ENCODE assay signal across 41 cellular contexts in genomic region chr4:99690472-99690871, GRCh38. TPM values are rescaled to one million over a fixed set of nuclear protein-coding genes. Genes with fewer than 3 reads are reported as not detected.
"Had no signal": no experiment of that assay in that cellular context is flagged by ENCODE, and none has a peak within 500 bp of the region (broad histone marks: within the 10 kb centered on the region; RNA-seq: fewer than 3 reads in every experiment).

No MANE protein-coding gene starts in this region.

- H3K4me1 ChIP-seq: adrenal gland, ascending aorta, body of pancreas, breast epithelium had no signal

- H3K4me3 Mint-ChIP-seq: activated naive CD4-positive, alpha-beta T cell treated with anti-CD3 and anti-CD28 coated beads for 36 hours; activated naive CD4-positive, alpha-beta T cell treated with anti-CD3 and anti-CD28 coated beads, Interleukin-2, amount 10 ng/mL, durations not matched to agents 7 days and 5 days; activated naive CD4-positive, alpha-beta T cell treated with anti-CD3 and anti-CD28 coated beads, Interleukin-2, amount 50 U/mL, for 24 hours; activated naive CD8-positive, alpha-beta T cell; activated naive CD8-positive, alpha-beta T cell treated with anti-CD3 and anti-CD28 coated beads for 36 hours; activated naive CD8-positive, alpha-beta T cell treated with anti-CD3 and anti-CD28 coated beads, Interleukin-2, amount 10 ng/mL, durations not matched to agents 7 days and 5 days; activated naive CD8-positive, alpha-beta T cell treated with anti-CD3 and anti-CD28 coated beads, Interleukin-2, amount 50 U/mL, for 24 hours; activated T-cell treated with anti-CD3 and anti-CD28 coated beads, Interleukin-2, amount 50 U/mL, for 24 hours; activated T-cell treated with anti-CD3 and anti-CD28 coated beads, Interleukin-2, amount 50 U/mL, for 4 hours; activated T-cell treated with anti-CD3 and anti-CD28 coated beads, Interleukin-2, amount 50 U/mL, for 72 hours; activated T-helper 1 cell treated with anti-CD3 and anti-CD28 coated beads, Interleukin-12 subunit alpha, Interleukin-12 subunit beta, Interleukin-2, Interleukin-4 antibody, amounts not matched to agents 30 ng/mL and 10 ng/mL and 1 ng/mL, durations not matched to agents 14 hours and 24 hours and 36 hours; activated T-helper 17 cell treated with anti-CD3 and anti-CD28 coated beads, Interleukin-2, amount 50 U/mL, for 72 hours; brain; central memory CD8-positive, alpha-beta T cell had no signal

- H3K36me3 Mint-ChIP-seq: activated naive CD4-positive, alpha-beta T cell treated with anti-CD3 and anti-CD28 coated beads, Interleukin-2, amount 10 ng/mL, durations not matched to agents 7 days and 5 days; activated naive CD8-positive, alpha-beta T cell treated with anti-CD3 and anti-CD28 coated beads for 36 hours had no signal

- H3K36me3 ChIP-seq: adrenal gland, ascending aorta, brain microvascular endothelial cell, breast epithelium, cardiac muscle cell had no signal

- H3K27me3 ChIP-seq: adrenal gland, ascending aorta, body of pancreas, brain microvascular endothelial cell, breast epithelium, cardiac muscle cell had no signal

- H3K4me1 Mint-ChIP-seq: activated naive CD4-positive, alpha-beta T cell treated with anti-CD3 and anti-CD28 coated beads, Interleukin-2, amount 10 ng/mL, durations not matched to agents 7 days and 5 days; activated naive CD4-positive, alpha-beta T cell treated with anti-CD3 and anti-CD28 coated beads, Interleukin-2, amount 50 U/mL, for 24 hours; activated naive CD8-positive, alpha-beta T cell treated with anti-CD3 and anti-CD28 coated beads for 36 hours; activated naive CD8-positive, alpha-beta T cell treated with anti-CD3 and anti-CD28 coated beads, Interleukin-2, amount 10 ng/mL, durations not matched to agents 7 days and 5 days; activated naive CD8-positive, alpha-beta T cell treated with anti-CD3 and anti-CD28 coated beads, Interleukin-2, amount 50 U/mL, for 24 hours; activated T-helper 17 cell treated with anti-CD3 and anti-CD28 coated beads, Interleukin-2, amount 50 U/mL, for 72 hours; central memory CD8-positive, alpha-beta T cell had no signal

- H3K27ac Mint-ChIP-seq: activated naive CD4-positive, alpha-beta T cell treated with anti-CD3 and anti-CD28 coated beads for 36 hours; activated naive CD4-positive, alpha-beta T cell treated with anti-CD3 and anti-CD28 coated beads, Interleukin-2, amount 10 ng/mL, durations not matched to agents 7 days and 5 days; activated naive CD4-positive, alpha-beta T cell treated with anti-CD3 and anti-CD28 coated beads, Interleukin-2, amount 50 U/mL, for 24 hours; activated naive CD4-positive, alpha-beta T cell treated with anti-CD3 and anti-CD28 coated beads, Interleukin-2, amount 50 U/mL, for 72 hours; activated naive CD8-positive, alpha-beta T cell; activated naive CD8-positive, alpha-beta T cell treated with anti-CD3 and anti-CD28 coated beads for 36 hours; activated naive CD8-positive, alpha-beta T cell treated with anti-CD3 and anti-CD28 coated beads, Interleukin-2, amount 10 ng/mL, durations not matched to agents 7 days and 5 days; activated naive CD8-positive, alpha-beta T cell treated with anti-CD3 and anti-CD28 coated beads, Interleukin-2, amount 50 U/mL, for 24 hours; activated T-cell treated with anti-CD3 and anti-CD28 coated beads, Interleukin-2, amount 50 U/mL, for 24 hours; activated T-cell treated with anti-CD3 and anti-CD28 coated beads, Interleukin-2, amount 50 U/mL, for 72 hours; activated T-helper 1 cell treated with anti-CD3 and anti-CD28 coated beads, Interleukin-12 subunit alpha, Interleukin-12 subunit beta, Interleukin-2, Interleukin-4 antibody, amounts not matched to agents 30 ng/mL and 10 ng/mL and 1 ng/mL, durations not matched to agents 14 hours and 24 hours and 36 hours; activated T-helper 17 cell treated with anti-CD3 and anti-CD28 coated beads, Interleukin-2, amount 50 U/mL, for 72 hours; activated T-helper 2 cell treated with anti-CD3 and anti-CD28 coated beads, Interferon-gamma antibody, Interleukin-2, Interleukin-4, amounts not matched to agents 10 μg/mL and 5 μg/mL and 100 μg/mL, durations not matched to agents 14 hours and 24 hours and 36 hours; brain had no signal

- H3K4me3 ChIP-seq: adrenal gland, ascending aorta, body of pancreas, breast epithelium, cardiac muscle cell had no signal

- H3K27ac ChIP-seq: adrenal gland, ascending aorta, body of pancreas, brain microvascular endothelial cell, breast epithelium, cardiac muscle cell had no signal

- DNase-seq: activated effector memory CD4-positive, alpha-beta T cell treated with anti-CD3 and anti-CD28 coated beads, Interleukin-2, amount 50 U/mL, for 16 hours; activated effector memory CD4-positive, alpha-beta T cell treated with Interleukin-2 at 50 U/mL for 16 hours; activated gamma-delta T cell; activated gamma-delta T cell treated with Interleukin-2 at 50 U/mL for 16 hours; activated naive CD4-positive, alpha-beta T cell; activated naive CD4-positive, alpha-beta T cell treated with anti-CD3 and anti-CD28 coated beads for 36 hours; activated naive CD4-positive, alpha-beta T cell treated with anti-CD3 and anti-CD28 coated beads, Interleukin-2, amount 10 ng/mL, durations not matched to agents 7 days and 5 days; activated naive CD4-positive, alpha-beta T cell treated with anti-CD3 and anti-CD28 coated beads, Interleukin-2, amount 50 U/mL, for 16 hours; activated naive CD4-positive, alpha-beta T cell treated with Interleukin-2 at 50 U/mL for 16 hours; activated naive CD8-positive, alpha-beta T cell treated with anti-CD3 and anti-CD28 coated beads for 36 hours; activated naive CD8-positive, alpha-beta T cell treated with anti-CD3 and anti-CD28 coated beads, Interleukin-2, amount 10 ng/mL, durations not matched to agents 7 days and 5 days; activated naive CD8-positive, alpha-beta T cell treated with anti-CD3 and anti-CD28 coated beads, Interleukin-2, amount 50 U/mL, for 24 hours; activated T-cell treated with anti-CD3 and anti-CD28 coated beads, Interleukin-2, amount 50 U/mL, for 1 hour; activated T-cell treated with anti-CD3 and anti-CD28 coated beads, Interleukin-2, amount 50 U/mL, for 24 hours; activated T-cell treated with anti-CD3 and anti-CD28 coated beads, Interleukin-2, amount 50 U/mL, for 4 hours; activated T-cell treated with anti-CD3 and anti-CD28 coated beads, Interleukin-2, amount 50 U/mL, for 48 hours; activated T-cell treated with anti-CD3 and anti-CD28 coated beads, Interleukin-2, amount 50 U/mL, for 72 hours; adrenal gland; amniotic stem cell; amygdala; anterior cingulate cortex; aorta; body of pancreas; brain microvascular endothelial cell; caudate nucleus; central memory CD4-positive, alpha-beta T cell; cerebellar nuclear complex had no signal

- H3K9me3 ChIP-seq: body of pancreas had no signal

- ATAC-seq: activated naive CD4-positive, alpha-beta T cell treated with anti-CD3 and anti-CD28 coated beads, Interleukin-2, amount 50 U/mL, for 72 hours; activated naive CD8-positive, alpha-beta T cell treated with anti-CD3 and anti-CD28 coated beads, Interleukin-2, amount 50 U/mL, for 24 hours; activated T-cell treated with anti-CD3 and anti-CD28 coated beads, Interleukin-2, amount 50 U/mL, for 4 hours; activated T-cell treated with anti-CD3 and anti-CD28 coated beads, Interleukin-2, amount 50 U/mL, for 72 hours; activated T-helper 17 cell treated with anti-CD3 and anti-CD28 coated beads, Interleukin-2, amount 50 U/mL, for 72 hours; body of pancreas had no signal

RNA-seq across cellular contexts. Expression of gene C4orf54, which starts 32.8 kb away (rescaled TPM):
- total RNA-seq: activated naive CD4-positive, alpha-beta T cell treated with anti-CD3 and anti-CD28 coated beads for 36 hours; activated naive CD4-positive, alpha-beta T cell treated with anti-CD3 and anti-CD28 coated beads, Interleukin-2, amount 50 U/mL, for 72 hours; activated naive CD8-positive, alpha-beta T cell treated with anti-CD3 and anti-CD28 coated beads for 36 hours; activated naive CD8-positive, alpha-beta T cell treated with anti-CD3 and anti-CD28 coated beads, Interleukin-2, amount 10 ng/mL, durations not matched to agents 7 days and 5 days; activated T-cell treated with anti-CD3 and anti-CD28 coated beads, Interleukin-2, amount 50 U/mL, for 4 hours; activated T-cell treated with anti-CD3 and anti-CD28 coated beads, Interleukin-2, amount 50 U/mL, for 72 hours; activated T-helper 1 cell treated with anti-CD3 and anti-CD28 coated beads, Interleukin-12 subunit alpha, Interleukin-12 subunit beta, Interleukin-2, Interleukin-4 antibody, amounts not matched to agents 30 ng/mL and 10 ng/mL and 1 ng/mL, durations not matched to agents 14 hours and 24 hours and 36 hours; activated T-helper 17 cell treated with anti-CD3 and anti-CD28 coated beads, Interleukin-2, amount 50 U/mL, for 72 hours; activated T-helper 2 cell treated with anti-CD3 and anti-CD28 coated beads, Interferon-gamma antibody, Interleukin-2, Interleukin-4, amounts not matched to agents 10 μg/mL and 5 μg/mL and 100 μg/mL, durations not matched to agents 14 hours and 24 hours and 36 hours; ascending aorta; astrocyte; breast epithelium; cerebellum; chondrocyte had no signal
